In the genomic region with DNA sequence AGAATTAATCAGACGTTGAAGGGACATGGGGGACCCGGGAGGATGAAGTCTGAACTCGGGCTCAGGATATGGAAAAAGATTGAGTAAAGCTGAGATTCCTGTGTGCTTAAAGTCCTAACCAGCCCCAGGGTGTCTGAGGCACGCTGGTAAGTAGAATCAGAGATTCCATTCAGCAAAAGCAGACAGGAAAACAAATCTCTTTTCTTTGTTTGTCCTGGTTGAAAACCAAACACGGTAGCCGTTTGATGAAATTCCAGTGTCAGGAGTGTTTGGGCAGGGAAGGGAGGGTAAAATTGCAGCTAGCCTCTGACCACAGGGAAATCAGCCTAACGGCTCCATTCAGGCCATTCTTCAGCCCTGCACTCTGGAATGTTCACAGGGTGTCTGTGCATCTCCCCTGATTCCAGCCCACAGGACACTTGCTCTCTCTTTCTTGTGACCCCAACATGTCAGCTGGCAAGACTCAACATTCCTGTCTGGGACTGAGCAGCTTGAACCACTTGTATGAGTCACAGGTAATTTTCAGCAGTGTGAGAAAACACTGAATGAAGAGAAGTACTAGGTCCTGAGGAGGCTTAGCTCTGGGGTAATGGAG, we compare ENCODE assay signal across 8 cellular contexts. TPM values are rescaled to one million over a fixed set of nuclear protein-coding genes. Genes with fewer than 3 reads are reported as not detected.
A peak's percentile ranks its signal among the peaks of the same experiment; 100 is the strongest.
DNase-seq lines count a peak whose midpoint lies in the region; ATAC-seq and TF ChIP-seq lines count a peak whose summit lies in the region.

No MANE protein-coding gene starts in this region.

- TF ChIP-seq CTCF in coronary artery (IDR thresholded peaks at IDR 0.05) (no peak), MM.1S (IDR thresholded peaks at IDR 0.05; ENCODE audit: low read length) (no peak)

- peak overlapping the region; percentile 27 for H3K4me2 ChIP-seq in mesenchymal stem cell (ENCODE audit: low read length, poor library complexity, severe bottlenecking)
- no peak overlapping the region for H3K4me2 ChIP-seq in MM.1S (ENCODE audit: low read depth, low read length)

- WGBS in mesenchymal stem cell: 11% methylated on average over 7 of the region's 7 CpGs

- H3K4me1 ChIP-seq in mesenchymal stem cell (ENCODE audit: control insufficient read depth, insufficient read depth, low read depth, low read length): peaks cover 14% of the 10 kb centered on the region
- peaks cover 4% of the 10 kb centered on the region; the same call in 1 of the 2 replicates for H3K4me1 ChIP-seq in MM.1S (ENCODE audit: low read length)

- H2BK15ac ChIP-seq in mesenchymal stem cell (ENCODE audit: low read depth, poor library complexity, severe bottlenecking): no peak overlapping the region

- H3K27me3 ChIP-seq in mesenchymal stem cell (ENCODE audit: control insufficient read depth in 1 of 2, insufficient read depth in 1 of 2, low read length in 2 of 2): no peaks in the 10 kb centered on the region
- H3K27me3 ChIP-seq in MM.1S (replicated peaks; ENCODE audit: insufficient read depth, low read length): no peaks in the 10 kb centered on the region

- H4K8ac ChIP-seq in mesenchymal stem cell (ENCODE audit: low read length): no peak overlapping the region

- peak overlapping the region; percentile 81 for H2BK5ac ChIP-seq in mesenchymal stem cell (ENCODE audit: low read depth, low read length, poor library complexity, severe bottlenecking)

- H4K91ac ChIP-seq in mesenchymal stem cell (ENCODE audit: low read length): no peak overlapping the region

- no peak overlapping the region for H3K23ac ChIP-seq in mesenchymal stem cell (ENCODE audit: low read length in 2 of 2)

- H3K14ac ChIP-seq in mesenchymal stem cell (ENCODE audit: low read length in 2 of 2): no peak overlapping the region

- H3K79me1 ChIP-seq in mesenchymal stem cell (replicated peaks; ENCODE audit: low read length, poor library complexity, severe bottlenecking): no peaks in the 10 kb centered on the region

- no peaks in the 10 kb centered on the region for H4K20me1 ChIP-seq in MM.1S (ENCODE audit: insufficient read depth, low read length)

- H3K27ac ChIP-seq in coronary artery (peak overlapping the region; percentile 60 to 92), mesenchymal stem cell (ENCODE audit: low read length, poor library complexity, severe bottlenecking) (peak overlapping the region; percentile 88), MM.1S (ENCODE audit: low read length) (no peak overlapping the region)

- peaks cover 11% of the 10 kb centered on the region; the same call in 1 of the 2 replicates for H3F3A ChIP-seq in MM.1S (ENCODE audit: insufficient read depth, low read length)

- peak overlapping the region; percentile 97 for H2AK5ac ChIP-seq in mesenchymal stem cell (ENCODE audit: low read length, severe bottlenecking)

- peak overlapping the region in 1 of 2 experiments; percentile 18 for H2BK12ac ChIP-seq in mesenchymal stem cell (ENCODE audit: low read length in 2 of 2)

- H2AFZ ChIP-seq in mesenchymal stem cell (ENCODE audit: low read depth, low read length) (no peak overlapping the region), MM.1S (ENCODE audit: low read length) (no peak overlapping the region)

- H3K9me3 ChIP-seq in mesenchymal stem cell (ENCODE audit: control insufficient read depth, low read length) (no peaks in the 10 kb centered on the region), MM.1S (replicated peaks; ENCODE audit: insufficient read depth, low read length) (no peaks in the 10 kb centered on the region)

- no peak for ATAC-seq in HG02938 (IDR thresholded peaks at IDR 0.05; ENCODE audit: unreplicated experiment)

- DNase-seq in EH (ENCODE audit: low read depth) (peak; percentile 96), MV-4-11 (lab: John Stamatoyannopoulos, UW) (peak; percentile 32), coronary artery (ENCODE audit: low spot score) (peak; percentile 77), mesenchymal stem cell (peak; percentile 94), MM.1S (no peak), NOMO-1 (lab: John Stamatoyannopoulos, UW; ENCODE audit: unreplicated experiment in 2 of 2) (no peak), T-helper 9 cell (no peak)

- H3K9me2 ChIP-seq in MM.1S (replicated peaks; ENCODE audit: insufficient read depth, low read length): no peaks in the 10 kb centered on the region

- H2BK120ac ChIP-seq in mesenchymal stem cell (ENCODE audit: low read depth, low read length): no peak overlapping the region

- peak overlapping the region; percentile 16 to 72 for H3K18ac ChIP-seq in mesenchymal stem cell (ENCODE audit: low read depth in 1 of 2, low read length in 2 of 2)

- no peaks in the 10 kb centered on the region for H3K36me3 ChIP-seq in mesenchymal stem cell (ENCODE audit: control insufficient read depth in 1 of 2, insufficient read depth in 2 of 2, low read depth in 1 of 2, low read length in 2 of 2)
- H3K36me3 ChIP-seq in MM.1S (replicated peaks; ENCODE audit: insufficient read depth, low read length): no peaks in the 10 kb centered on the region

- H3K9ac ChIP-seq in mesenchymal stem cell (ENCODE audit: low read length) (peak overlapping the region; percentile 10), MM.1S (ENCODE audit: low read length) (no peak overlapping the region)

- H3K4ac ChIP-seq in mesenchymal stem cell (ENCODE audit: low read depth in 1 of 2, low read length in 2 of 2): no peak overlapping the region

- H3K79me2 ChIP-seq in MM.1S (ENCODE audit: low read length): no peaks in the 10 kb centered on the region

- H3K4me3 ChIP-seq in coronary artery: peak overlapping the region; percentile 10
- H3K4me3 ChIP-seq in mesenchymal stem cell (ENCODE audit: insufficient read depth in 1 of 2, low read depth in 1 of 2, low read length in 2 of 2): no peak overlapping the region
- H3K4me3 ChIP-seq in MM.1S (ENCODE audit: low read length): no peak overlapping the region

RNA-seq across cellular contexts. Expression of a gene that starts 31.0 kb away (rescaled TPM):
- polyA plus RNA-seq in mesenchymal stem cell (2013, experiment 1 of 2): 0.46 TPM
- polyA plus RNA-seq in mesenchymal stem cell (2013, experiment 2 of 2): 0.47 TPM

Comparison
In these comparisons a context has a peak if more than half of its experiments do, and no peak if none do; other contexts are left out.
1. DNase-seq: peak in EH (single experiment), MV-4-11 (single experiment), coronary artery (single experiment) and mesenchymal stem cell (single experiment); none in MM.1S (single experiment), NOMO-1 (0 of 2) and T-helper 9 cell (single experiment).